In the genomic region with DNA sequence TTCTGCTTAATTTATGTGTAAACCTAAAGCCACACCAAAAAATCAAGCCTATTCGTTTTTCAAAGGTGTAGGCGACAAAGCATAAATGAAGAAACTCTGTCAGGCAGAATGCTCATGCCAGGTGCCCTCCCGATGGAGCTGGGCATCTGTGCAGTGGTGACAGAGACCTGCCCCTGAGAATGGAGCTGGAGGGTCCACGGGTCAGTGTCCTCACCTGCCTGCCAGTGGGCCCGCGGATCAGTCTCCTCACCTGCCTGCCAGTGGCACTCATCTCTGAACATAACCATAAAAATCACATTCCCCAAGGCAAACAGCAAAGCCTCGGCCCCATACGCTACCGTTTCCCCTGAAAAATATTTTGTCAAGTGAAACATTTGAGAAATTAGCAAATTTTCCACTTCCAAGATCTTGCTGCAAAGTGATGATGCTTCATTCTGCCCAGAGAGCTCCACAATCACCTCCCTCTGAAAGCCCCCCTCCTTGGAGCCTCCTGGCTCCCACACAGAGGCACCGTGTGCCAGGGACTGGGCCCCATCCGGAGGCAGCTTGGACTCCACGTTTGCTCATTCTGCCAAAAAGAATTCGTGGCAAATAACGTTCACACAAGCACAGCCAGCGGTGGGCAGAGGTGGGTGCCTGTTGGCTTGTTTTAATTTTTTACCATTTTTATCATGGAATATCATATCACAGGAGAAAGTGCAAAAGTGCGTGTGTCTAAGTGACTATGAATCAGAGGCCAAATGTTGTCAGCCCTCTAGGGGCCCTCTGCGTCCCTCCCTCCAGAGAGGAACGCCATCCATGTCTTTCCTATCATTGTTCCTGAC, we compare ENCODE assay signal across 18 cellular contexts.
DNase-seq lines count a peak whose midpoint lies in the region; ATAC-seq and TF ChIP-seq lines count a peak whose summit lies in the region.
"Had no signal": no experiment of that assay in that cellular context is flagged by ENCODE, and none has a peak within 500 bp of the region (broad histone marks: within the 10 kb centered on the region; RNA-seq: fewer than 3 reads in every experiment).

No MANE protein-coding gene starts in this region.

- H3K4me3 ChIP-seq in right atrium auricular region = no peak overlapping the region
- no peak overlapping the region for H3K4me3 ChIP-seq in dorsolateral prefrontal cortex
- H3K4me3 ChIP-seq in mucosa of descending colon = no peak overlapping the region
- H3K4me3 ChIP-seq in upper lobe of left lung = no peak overlapping the region
- H3K4me3 ChIP-seq in tibial nerve = no peak overlapping the region

- H3K27me3 Mint-ChIP-seq in activated CD8-positive, alpha-beta T cell treated with anti-CD3 and anti-CD28 coated beads for 36 hours = peaks cover 20% of the 10 kb centered on the region

- no peak overlapping the region for H3K4me3 Mint-ChIP-seq in activated CD8-positive, alpha-beta T cell treated with anti-CD3 and anti-CD28 coated beads for 36 hours
- H3K4me3 Mint-ChIP-seq: HFFc6 had no signal

- peak; percentile 20 for DNase-seq in cardiac septum (ENCODE audit: low spot score)
- no peak for DNase-seq in right atrium auricular region (ENCODE audit: low spot score)
- peak in 6 of 10 donors; percentile 13 to 40 (median 30) for DNase-seq in dorsolateral prefrontal cortex
- peak in 2 of 3 donors; percentile 3 to 33 for DNase-seq in mucosa of descending colon
- peak; percentile 17 to 33 for DNase-seq in upper lobe of left lung
- no peak for DNase-seq in tibial nerve (ENCODE audit: low spot score in 2 of 2)
- no peak for DNase-seq in activated CD8-positive, alpha-beta T cell treated with anti-CD3 and anti-CD28 coated beads for 36 hours
- no peak for DNase-seq in AML-193 (lab: John Stamatoyannopoulos, UW)
- DNase-seq: COR-L47, DMS153, EL, HFFc6, NCI-H1048, NCI-H1436 treated with DMSO at 0.1 percent for 48 hours, NCI-H2081, NCI-H510A, NCI-H774 had no signal

- ATAC-seq in mucosa of descending colon = no peak
- ATAC-seq in upper lobe of left lung (ENCODE audit: low FRiP score in 2 of 2) = no peak
- ATAC-seq in activated CD8-positive, alpha-beta T cell treated with anti-CD3 and anti-CD28 coated beads for 36 hours = no peak

- no peaks in the 10 kb centered on the region for H3K4me1 ChIP-seq in right atrium auricular region
- no peaks in the 10 kb centered on the region for H3K4me1 ChIP-seq in mucosa of descending colon (ENCODE audit: low read depth)
- no peaks in the 10 kb centered on the region for H3K4me1 ChIP-seq in upper lobe of left lung
- no peaks in the 10 kb centered on the region for H3K4me1 ChIP-seq in tibial nerve

- no peaks in the 10 kb centered on the region for H3K4me1 Mint-ChIP-seq in activated CD8-positive, alpha-beta T cell treated with anti-CD3 and anti-CD28 coated beads for 36 hours (ENCODE audit: low read depth)

- no peaks in the 10 kb centered on the region for H3K36me3 Mint-ChIP-seq in activated CD8-positive, alpha-beta T cell treated with anti-CD3 and anti-CD28 coated beads for 36 hours (ENCODE audit: low read depth)

- no peak for TF ChIP-seq CTCF in right atrium auricular region (IDR thresholded peaks at IDR 0.05)
- TF ChIP-seq CTCF in dorsolateral prefrontal cortex (IDR thresholded peaks at IDR 0.05 in 54 of 56, conservative IDR thresholded peaks at IDR 0.05 in 2 of 56; ENCODE audit: low read depth in 1 of 56, partially characterized antibody in 56 of 56) = no peak
- no peak for TF ChIP-seq CTCF in mucosa of descending colon (IDR thresholded peaks at IDR 0.05)
- no peak for TF ChIP-seq CTCF in upper lobe of left lung (IDR thresholded peaks at IDR 0.05)
- no peak for TF ChIP-seq CTCF in tibial nerve (IDR thresholded peaks at IDR 0.05)
- no peak for TF ChIP-seq CTCF in activated CD8-positive, alpha-beta T cell treated with anti-CD3 and anti-CD28 coated beads for 36 hours (IDR thresholded peaks at IDR 0.05)

- TF ChIP-seq POLR2A in upper lobe of left lung (IDR thresholded peaks at IDR 0.05) = no peak
- TF ChIP-seq POLR2A in tibial nerve (IDR thresholded peaks at IDR 0.05) = no peak

- H3K27ac ChIP-seq in right atrium auricular region (no peak overlapping the region), dorsolateral prefrontal cortex (no peak overlapping the region), upper lobe of left lung (no peak overlapping the region), tibial nerve (no peak overlapping the region)
- H3K27ac ChIP-seq: RWPE1 had no signal

- no peak for TF ChIP-seq EP300 in upper lobe of left lung (IDR thresholded peaks at IDR 0.05)
- no peak for TF ChIP-seq EP300 in tibial nerve (IDR thresholded peaks at IDR 0.05)

- no peak overlapping the region for H3K27ac Mint-ChIP-seq in activated CD8-positive, alpha-beta T cell treated with anti-CD3 and anti-CD28 coated beads for 36 hours
- H3K27ac Mint-ChIP-seq: HFFc6 had no signal

- H3K36me3 ChIP-seq in right atrium auricular region (no peaks in the 10 kb centered on the region), mucosa of descending colon (ENCODE audit: low read depth) (no peaks in the 10 kb centered on the region), upper lobe of left lung (no peaks in the 10 kb centered on the region), tibial nerve (no peaks in the 10 kb centered on the region)

- intact Hi-C loops in cardiac septum (cut with DNase I) = no loop called here
- intact Hi-C loops in dorsolateral prefrontal cortex (cut with DNase I) = no loop called here
- intact Hi-C loops in mucosa of descending colon (cut with DNase I, micrococcal nuclease) = no loop called here
- intact Hi-C loops in activated CD8-positive, alpha-beta T cell treated with anti-CD3 and anti-CD28 coated beads for 36 hours (cut with micrococcal nuclease) = no loop called here

- H3K27me3 ChIP-seq in right atrium auricular region (no peaks in the 10 kb centered on the region), dorsolateral prefrontal cortex (peaks cover 0 to 31% (median 3%) of the 10 kb centered on the region in 45 donors), upper lobe of left lung (peaks cover 0 to 3% (median 0%) of the 10 kb centered on the region in 4 donors), tibial nerve (peaks cover 0 to 38% of the 10 kb centered on the region in 2 donors)

- 71% methylated on average over 15 to 18 of the region's 18 CpGs for WGBS in upper lobe of left lung, 2 donors
- 61 to 68% methylated on average over 18 of the region's 18 CpGs for WGBS in tibial nerve, 2 donors

- CTCF ChIA-PET in activated CD8-positive, alpha-beta T cell treated with anti-CD3 and anti-CD28 coated beads for 36 hours (lab: Charles Lee) = no interaction called here

- POLR2A ChIA-PET in activated CD8-positive, alpha-beta T cell treated with anti-CD3 and anti-CD28 coated beads for 36 hours (lab: Charles Lee) = interaction anchor here (0.9 kb wide), 1 partner anchor 23 kb away, joined by 3 read pairs; no protein-coding TSS in a partner anchor

- no peaks in the 10 kb centered on the region for H3K9me3 Mint-ChIP-seq in activated CD8-positive, alpha-beta T cell treated with anti-CD3 and anti-CD28 coated beads for 36 hours
- H3K9me3 Mint-ChIP-seq: HFFc6 had no signal

- H3K9me3 ChIP-seq in right atrium auricular region = peaks cover 0 to 4% of the 10 kb centered on the region in 2 donors
- H3K9me3 ChIP-seq in mucosa of descending colon = no peaks in the 10 kb centered on the region
- H3K9me3 ChIP-seq in upper lobe of left lung = no peaks in the 10 kb centered on the region
- peaks cover 0 to 15% (median 0%) of the 10 kb centered on the region in 4 donors for H3K9me3 ChIP-seq in tibial nerve

Comparison
In these comparisons a context has a peak if more than half of its experiments do, and no peak if none do; other contexts are left out.
1. DNase-seq: peak in cardiac septum (single experiment), dorsolateral prefrontal cortex (6 of 10), mucosa of descending colon (2 of 3) and upper lobe of left lung (2 of 2); none in right atrium auricular region (single experiment), tibial nerve (0 of 2), activated CD8-positive, alpha-beta T cell treated with anti-CD3 and anti-CD28 coated beads for 36 hours (single experiment) and AML-193 (0 of 2).